Comparison of ENCODE assay signal across 23 cellular contexts in genomic region chr11:32131321-32131720, GRCh38.
"Had no signal": no experiment of that assay in that cellular context is flagged by ENCODE, and none has a peak within 500 bp of the region (broad histone marks: within the 10 kb centered on the region; RNA-seq: fewer than 3 reads in every experiment).

No MANE protein-coding gene starts in this region.

- H3K4me3 ChIP-seq: body of pancreas, coronary artery, heart right ventricle, neural progenitor cell, right atrium auricular region, tibial nerve, uterus had no signal

- H3K36me3 Mint-ChIP-seq: activated naive CD8-positive, alpha-beta T cell treated with anti-CD3 and anti-CD28 coated beads for 36 hours; neural progenitor cell had no signal

- H3K27me3 ChIP-seq: body of pancreas, heart right ventricle, neural progenitor cell, right atrium auricular region, tibial nerve, uterus had no signal

- H2AFZ ChIP-seq: neural progenitor cell had no signal

- H3K4me3 Mint-ChIP-seq: activated naive CD8-positive, alpha-beta T cell treated with anti-CD3 and anti-CD28 coated beads for 36 hours; central memory CD8-positive, alpha-beta T cell; immature natural killer cell; naive thymus-derived CD4-positive, alpha-beta T cell; neural progenitor cell; T-helper 1 cell treated with Interleukin-12 subunit alpha and Interleukin-12 subunit beta and Interleukin-4 antibody, amounts not matched to agents 30 μg/mL and 1 μg/mL, for 36 hours had no signal

- H3K4me2 ChIP-seq: neural progenitor cell had no signal

- H3K27ac ChIP-seq: body of pancreas, coronary artery, heart right ventricle, neural progenitor cell, right atrium auricular region, tibial nerve, uterus, VCaP had no signal

- H3K9ac ChIP-seq: neural progenitor cell had no signal

- H3K4me1 ChIP-seq: body of pancreas, heart right ventricle, neural progenitor cell, right atrium auricular region, tibial nerve, uterus had no signal

- DNase-seq: activated CD4-positive, alpha-beta T cell treated with anti-CD3 and anti-CD28 coated beads, Interleukin-2, amount 50 U/mL, for 48 hours; activated CD4-positive, CD25-positive, alpha-beta regulatory T cell treated with anti-CD3 and anti-CD28 coated beads, Interleukin-2, amount 50 U/mL, for 72 hours; activated naive CD4-positive, alpha-beta T cell; activated naive CD8-positive, alpha-beta T cell treated with anti-CD3 and anti-CD28 coated beads for 36 hours; activated T-cell treated with anti-CD3 and anti-CD28 coated beads for 4 hours; amygdala; body of pancreas; heart right ventricle; immature natural killer cell; mesendoderm; naive thymus-derived CD4-positive, alpha-beta T cell; stimulated activated CD4-positive, alpha-beta T cell treated with anti-CD3 and anti-CD28 coated beads, Interleukin-2, amount 100 ng/mL, for 24 hours; stimulated activated naive CD8-positive, alpha-beta T cell treated with anti-CD3 and anti-CD28 coated beads, Interleukin-15, Interleukin-2, amounts not matched to agents 100 U/mL and 50 U/mL, for 24 hours; substantia nigra; uterus had no signal

- H3K4me1 Mint-ChIP-seq: activated naive CD8-positive, alpha-beta T cell treated with anti-CD3 and anti-CD28 coated beads for 36 hours; central memory CD8-positive, alpha-beta T cell; immature natural killer cell; naive thymus-derived CD4-positive, alpha-beta T cell; neural progenitor cell had no signal

- H3K36me3 ChIP-seq: heart right ventricle, neural progenitor cell, right atrium auricular region, tibial nerve, uterus had no signal

- H3K9me3 Mint-ChIP-seq: central memory CD8-positive, alpha-beta T cell had no signal

- H3K9me3 ChIP-seq: uterus had no signal

- H3K27ac Mint-ChIP-seq: activated naive CD8-positive, alpha-beta T cell treated with anti-CD3 and anti-CD28 coated beads for 36 hours; immature natural killer cell; naive thymus-derived CD4-positive, alpha-beta T cell; neural progenitor cell; progenitor cell of endocrine pancreas; T-helper 1 cell treated with Interleukin-12 subunit alpha and Interleukin-12 subunit beta and Interleukin-4 antibody, amounts not matched to agents 30 μg/mL and 1 μg/mL, for 36 hours had no signal

- ATAC-seq: body of pancreas; heart right ventricle; naive thymus-derived CD4-positive, alpha-beta T cell; stimulated activated naive CD8-positive, alpha-beta T cell treated with anti-CD3 and anti-CD28 coated beads, Interleukin-15, Interleukin-2, amounts not matched to agents 100 U/mL and 50 U/mL, for 24 hours had no signal
